In the genomic region with DNA sequence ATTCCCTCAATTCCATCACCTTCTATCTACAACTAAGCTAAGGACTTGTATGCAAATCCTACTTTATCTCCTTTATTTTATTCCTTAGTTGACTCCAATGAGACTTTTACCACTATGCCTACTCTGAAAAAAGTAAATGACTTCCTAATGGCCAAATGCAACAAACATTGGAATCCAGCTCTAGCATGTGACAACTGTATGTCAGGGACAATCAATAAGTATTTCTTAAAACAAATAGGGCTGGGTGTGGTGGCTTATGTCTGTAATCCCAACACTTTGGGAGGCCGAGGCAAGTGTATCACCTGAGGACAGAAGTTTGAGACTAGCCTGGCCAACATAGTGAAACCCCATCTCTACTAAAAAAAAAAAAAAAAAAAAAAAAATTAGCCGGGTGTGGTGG, we compare ENCODE assay signal across 8 cellular contexts.
"Had no signal": no experiment of that assay in that cellular context is flagged by ENCODE, and none has a peak within 500 bp of the region (broad histone marks: within the 10 kb centered on the region; RNA-seq: fewer than 3 reads in every experiment).

No MANE protein-coding gene starts in this region.

- ATAC-seq: GM12878 had no signal

- DNase-seq: GDM1, GF-D8 had no signal

- FAIRE-seq: G401.6, GM12878, GM12891, GM12892, GM18507, GM19239 had no signal

- H3K4me3 ChIP-seq: GM12878 had no signal
